Comparison of ENCODE assay signal across 1 cellular context in genomic region chr7:105876091-105876963, GRCh38.
TF ChIP-seq lines count a peak whose summit lies in the region.

Gene ATXN7L1, minus strand, starts transcription at chr7:105876599. Its CDS starts 41 bp downstream, at chr7:105876558.

TF ChIP-seq in GM12878, 131 proteins besides CTCF, POLR2A, EP300 and RAD21 (continued from another document):
- TF ChIP-seq MLLT1 (IDR thresholded peaks at IDR 0.05) (peak; percentile 33; the same call in 1 of the 2 replicates), IKZF1 (conservative IDR thresholded peaks at IDR 0.05) (peak; percentile 68), RCOR1 (conservative IDR thresholded peaks at IDR 0.05; ENCODE audit: low read depth, low read length) (no peak), ZNF217 (IDR thresholded peaks at IDR 0.05) (0 out of 2 replicates have a peak, but pooled peaks have one; percentile 53), STAT1 (conservative IDR thresholded peaks at IDR 0.05) (no peak), BHLHE40 (IDR thresholded peaks at IDR 0.05; ENCODE audit: borderline replicate concordance in 1 of 2, low read depth in 2 of 2, low read length in 1 of 2) (peak in 1 of 2 experiments; percentile 85; a peak in 2 of 4 replicates), NR2F1 (conservative IDR thresholded peaks at IDR 0.05) (peak; percentile 48; the same call in 1 of the 2 replicates), LARP7 (IDR thresholded peaks at IDR 0.05) (peak; percentile 60; the same call in 1 of the 2 replicates), GATAD2B (conservative IDR thresholded peaks at IDR 0.05; ENCODE audit: low read depth) (peak; percentile 74), SREBF1 (IDR thresholded peaks at IDR 0.05; ENCODE audit: low read length) (no peak)
TF ChIP-seq in GM12878: peak in this region for 10.
